ENCODE assay signal across 21 cellular contexts in genomic region chr2:238873841-238874240, GRCh38. TPM values are rescaled to one million over a fixed set of nuclear protein-coding genes. Genes with fewer than 3 reads are reported as not detected.
"Had no signal": no experiment of that assay in that cellular context is flagged by ENCODE, and none has a peak within 500 bp of the region (broad histone marks: within the 10 kb centered on the region; RNA-seq: fewer than 3 reads in every experiment).

No MANE protein-coding gene starts in this region.

- H3K9ac ChIP-seq: parathyroid adenoma had no signal

- DNase-seq: caudate nucleus; cortex of kidney; effector CD8-positive, alpha-beta T cell; esophagus squamous epithelium; foreskin keratinocyte; immature natural killer cell; kidney; left cardiac atrium; left ventricle myocardium inferior; lower lobe of right lung; naive thymus-derived CD4-positive, alpha-beta T cell; nephron progenitor cell; small intestine; stimulated activated CD4-positive, alpha-beta T cell treated with anti-CD3 and anti-CD28 coated beads, Interleukin-2, amount 100 ng/mL, for 48 hours; stimulated activated naive CD8-positive, alpha-beta T cell treated with anti-CD3 and anti-CD28 coated beads, Interleukin-15, Interleukin-2, amounts not matched to agents 100 U/mL and 50 U/mL, for 24 hours; testis; upper lobe of right lung had no signal

- H3K9me3 ChIP-seq: esophagus squamous epithelium, lower lobe of right lung, testis, upper lobe of right lung had no signal

- H3K4me3 ChIP-seq: dorsolateral prefrontal cortex, esophagus squamous epithelium, left ventricle myocardium inferior, lower lobe of right lung, testis, tibial nerve, upper lobe of right lung had no signal

- H3K36me3 Mint-ChIP-seq: immature natural killer cell; memory B cell; naive thymus-derived CD4-positive, alpha-beta T cell had no signal

- H3K4me1 Mint-ChIP-seq: immature natural killer cell; memory B cell; naive thymus-derived CD4-positive, alpha-beta T cell had no signal

- H3K9me3 Mint-ChIP-seq: nephron progenitor cell had no signal

- H2AFZ ChIP-seq: parathyroid adenoma had no signal

- H3K4me3 Mint-ChIP-seq: immature natural killer cell; memory B cell; naive thymus-derived CD4-positive, alpha-beta T cell; nephron progenitor cell had no signal

- ATAC-seq: foreskin keratinocyte; left cardiac atrium; lower lobe of right lung; naive thymus-derived CD4-positive, alpha-beta T cell; stimulated activated naive CD8-positive, alpha-beta T cell treated with anti-CD3 and anti-CD28 coated beads, Interleukin-15, Interleukin-2, amounts not matched to agents 100 U/mL and 50 U/mL, for 24 hours; upper lobe of right lung had no signal

- H3K27ac Mint-ChIP-seq: immature natural killer cell; memory B cell; naive thymus-derived CD4-positive, alpha-beta T cell; nephron progenitor cell had no signal

- H3K79me2 ChIP-seq: parathyroid adenoma had no signal

- H3K27ac ChIP-seq: dorsolateral prefrontal cortex, foreskin keratinocyte, left ventricle myocardium inferior, lower lobe of right lung, parathyroid adenoma, testis, upper lobe of right lung had no signal

- H3K27me3 ChIP-seq: dorsolateral prefrontal cortex, foreskin keratinocyte, testis, tibial nerve, upper lobe of right lung had no signal

- H3K36me3 ChIP-seq: esophagus squamous epithelium, left ventricle myocardium inferior, lower lobe of right lung, tibial nerve, upper lobe of right lung had no signal

- H3K4me1 ChIP-seq: foreskin keratinocyte, parathyroid adenoma had no signal

RNA-seq across cellular contexts. Expression of gene TWIST2, which starts 26.0 kb away (rescaled TPM):
- total RNA-seq: naive thymus-derived CD4-positive, alpha-beta T cell had no signal
- polyA plus RNA-seq: naive thymus-derived CD4-positive, alpha-beta T cell had no signal
